ENCODE assay signal across 22 cellular contexts in the genomic region with DNA sequence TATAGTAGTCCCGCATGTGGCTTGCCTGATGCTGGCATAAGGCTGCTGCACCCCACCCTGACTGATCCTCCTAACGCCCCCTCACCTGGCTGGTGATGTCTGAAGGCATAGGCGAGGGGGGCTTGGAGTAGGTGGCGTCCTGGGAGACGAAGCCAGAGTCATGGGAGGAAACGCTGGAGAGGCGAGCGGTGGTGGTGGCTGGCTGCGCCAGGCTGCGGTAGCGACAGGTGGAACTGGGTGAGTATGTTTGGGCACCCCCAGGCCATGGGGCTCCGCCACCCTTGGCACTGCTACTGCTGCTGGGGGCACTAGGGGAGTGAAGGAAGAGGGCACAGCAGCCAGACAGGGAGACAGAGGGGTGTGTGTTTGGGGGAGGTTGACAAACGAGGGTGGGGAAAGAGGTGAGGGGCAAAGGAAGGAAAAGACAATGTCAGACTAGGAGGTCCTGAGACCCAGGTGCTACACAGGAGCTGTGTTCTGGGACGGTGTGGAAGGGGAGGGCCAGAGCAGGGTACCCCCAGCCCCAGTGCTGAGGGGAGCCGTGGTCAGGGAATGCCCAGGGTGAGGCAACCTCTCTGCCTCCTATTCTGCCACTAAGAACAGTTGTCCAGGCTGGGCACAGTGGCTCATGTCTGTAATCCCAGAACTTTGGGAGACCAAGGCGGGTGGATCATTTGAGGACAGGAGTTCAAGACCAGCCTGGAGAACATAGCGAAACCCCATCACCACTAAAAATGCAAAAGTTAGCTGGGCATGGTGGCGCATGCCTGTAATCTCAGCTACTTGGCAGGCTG. TPM values are rescaled to one million over a fixed set of nuclear protein-coding genes. Genes with fewer than 3 reads are reported as not detected.
A peak's percentile ranks its signal among the peaks of the same experiment; 100 is the strongest.
DNase-seq lines count a peak whose midpoint lies in the region; ATAC-seq, FAIRE-seq and TF ChIP-seq lines count a peak whose summit lies in the region.
"Had no signal": no experiment of that assay in that cellular context is flagged by ENCODE, and none has a peak within 500 bp of the region (broad histone marks: within the 10 kb centered on the region; RNA-seq: fewer than 3 reads in every experiment).

No MANE protein-coding gene starts in this region.

- H4K20me1 ChIP-seq in K562 (replicated peaks; ENCODE audit: control insufficient read depth, insufficient read depth, low read length) (no peaks in the 10 kb centered on the region; the same call in 1 of the 2 replicates), HepG2 (ENCODE audit: insufficient read depth, low read length) (peaks cover 5% of the 10 kb centered on the region; the same call in 1 of the 2 replicates)

- in situ Hi-C loops in K562 (cut with MboI): no loop called here
- in situ Hi-C loops in HepG2 (cut with HindIII; ENCODE audit: extremely low pct_ligation_motif_present, low pct_unique_long_range_greater_than_20kb): no loop called here

- 92% methylated on average over 13 of the region's 18 CpGs for WGBS in K562 (ENCODE audit: insufficient coverage, low coverage, missing lambda C conversion rate)
- 97% methylated on average over 18 of the region's 18 CpGs for WGBS in HepG2 (ENCODE audit: low lambda C conversion rate)

- H3K27me3 ChIP-seq in K562 (ENCODE audit: control insufficient read depth in 2 of 2, insufficient read depth in 2 of 2, low read length in 2 of 2) (no peaks in the 10 kb centered on the region), HepG2 (ENCODE audit: control insufficient read depth in 1 of 2, insufficient read depth in 2 of 2, low read length in 2 of 2) (no peaks in the 10 kb centered on the region)
- H3K27me3 ChIP-seq: BLaER1 treated with 17β-estradiol and CSF1 and Interleukin-3, amounts not matched to agents 10 nM and 100 nM; SJCRH30 had no signal

- H3K4me1 ChIP-seq in HEK293 (ENCODE audit: control insufficient read depth, insufficient read depth, low read length) (no peaks in the 10 kb centered on the region), K562 (replicated peaks in 1 of 2; ENCODE audit: control insufficient read depth in 2 of 2, insufficient read depth in 2 of 2, low read length in 2 of 2) (peaks cover 0 to 4% of the 10 kb centered on the region in 2 experiments; a peak in 1 of 5 replicates), HepG2 (ENCODE audit: insufficient read depth, low read length) (no peaks in the 10 kb centered on the region)
- H3K4me1 ChIP-seq: SJCRH30 had no signal

- intact Hi-C loops in K562 (cut with micrococcal nuclease): loop anchor here (5.0 kb wide), 1 partner anchor 93 kb away; no protein-coding TSS in a partner anchor
- intact Hi-C loops in HepG2 (cut with micrococcal nuclease; ENCODE audit: unreplicated experiment): no loop called here
- intact Hi-C loops in posterior vena cava (cut with DNase I): no loop called here

- H3K9me1 ChIP-seq in K562 (ENCODE audit: control insufficient read depth, insufficient read depth, low read length): no peaks in the 10 kb centered on the region

- H3K9me3 ChIP-seq in HEK293 (ENCODE audit: control insufficient read depth, insufficient read depth, low read depth, low read length) (no peaks in the 10 kb centered on the region), K562 (replicated peaks; ENCODE audit: control insufficient read depth, insufficient read depth, low read depth, low read length) (no peaks in the 10 kb centered on the region), HepG2 (ENCODE audit: low read length) (no peaks in the 10 kb centered on the region)
- H3K9me3 ChIP-seq: BLaER1 treated with 17β-estradiol and CSF1 and Interleukin-3, amounts not matched to agents 10 nM and 100 nM; SJCRH30 had no signal

- TF ChIP-seq EP300 in K562 (IDR thresholded peaks at IDR 0.05; ENCODE audit: low read length) (no peak), HepG2 (IDR thresholded peaks at IDR 0.05; ENCODE audit: low read depth in 2 of 2, low read length in 2 of 2) (no peak), HepG2 (CRISPR knock-in tag; IDR thresholded peaks at IDR 0.05; ENCODE audit: borderline replicate concordance) (no peak)

- ATAC-seq in K562 (no peak), HepG2 (no peak), GM19397 (IDR thresholded peaks at IDR 0.05; ENCODE audit: unreplicated experiment) (no peak), GM19455 (IDR thresholded peaks at IDR 0.05; ENCODE audit: unreplicated experiment) (no peak)
- ATAC-seq: GM23338, PC-3 had no signal

- TF ChIP-seq POLR2A in K562 (conservative IDR thresholded peaks at IDR 0.05): no peak
- TF ChIP-seq POLR2A in HepG2 (IDR thresholded peaks at IDR 0.05; ENCODE audit: insufficient read depth in 1 of 2, low read depth in 2 of 2, low read length in 2 of 2): peak in 1 of 2 experiments; percentile 30; a peak in 1 of 4 replicates
- no peak for TF ChIP-seq POLR2A in GM12891 (IDR thresholded peaks at IDR 0.05; ENCODE audit: low read depth, low read length)

- POLR2A ChIA-PET in HEK293 (lab: Yijun Ruan, JAX) (no interaction called here), K562 (lab: Yijun Ruan, JAX) (interaction anchor here (0.8 kb wide), 1 partner anchor 17 kb away, joined by 4 read pairs; no protein-coding TSS in a partner anchor), HepG2 (lab: Yijun Ruan, JAX) (interaction anchor here (0.9 to 18.7 kb wide), 3 partner anchors 13 to 52 kb away, joined by 3 to 536 read pairs (median 3); no protein-coding TSS in a partner anchor)

- CTCF ChIA-PET in HEK293 (lab: Yijun Ruan, JAX) (interaction anchor here (0.7 kb wide), 1 partner anchor 932 kb away, joined by 3 read pairs; no protein-coding TSS in a partner anchor), K562 (lab: Yijun Ruan, JAX; ENCODE audit: low intra/inter-chr PET ratio) (no interaction called here), HepG2 (lab: Yijun Ruan, JAX; ENCODE audit: low intra/inter-chr PET ratio, low total read pairs) (no interaction called here)

- H3K27ac ChIP-seq in HEK293 (ENCODE audit: extremely low read depth, low read depth, low read length): no peak overlapping the region
- no peak overlapping the region for H3K27ac ChIP-seq in K562 (ENCODE audit: extremely low read depth, low read depth, low read length)
- no peak overlapping the region for H3K27ac ChIP-seq in HepG2 (ENCODE audit: extremely low read length, insufficient read depth, low read length)
- H3K27ac ChIP-seq: BLaER1 treated with 17β-estradiol and CSF1 and Interleukin-3, amounts not matched to agents 10 nM and 100 nM; SJCRH30 had no signal

- BruUV-seq in K562 (replicated peaks; lab: Mats Ljungman, UMichigan) (no TSS peak), HepG2 (replicated peaks; lab: Mats Ljungman, UMichigan) (no TSS peak)

- DNase-seq in K562 (ENCODE audit: extremely low read depth in 1 of 4, low spot score in 3 of 4) (no peak), HepG2 (ENCODE audit: low spot score) (no peak), posterior vena cava (ENCODE audit: low spot score) (peak; percentile 72), GM03348 (ENCODE audit: low spot score) (no peak), GM12891 (ENCODE audit: insufficient read length, low spot score) (no peak)
- DNase-seq: DMS53, EL, HCEC 1CT, NCI-H1105 treated with DMSO at 0.1 percent for 48 hours, NCI-H1694, NCI-H2081 treated with DMSO at 0.1 percent for 48 hours, NCI-H510A treated with DMSO at 0.1 percent for 48 hours, NCI-H82, PC-3, RPMI8226, SJCRH30 had no signal

- H3K4me2 ChIP-seq in K562 (ENCODE audit: insufficient read depth, low read length) (no peak overlapping the region), HepG2 (ENCODE audit: low read depth, low read length) (no peak overlapping the region)
- H3K4me2 ChIP-seq: BLaER1 treated with 17β-estradiol and CSF1 and Interleukin-3, amounts not matched to agents 10 nM and 100 nM; GM23338 had no signal

- H3K9ac ChIP-seq in K562 (ENCODE audit: insufficient read depth in 1 of 2, low read depth in 2 of 2, low read length in 2 of 2) (no peak overlapping the region), HepG2 (ENCODE audit: insufficient read depth, low read depth, low read length) (no peak overlapping the region)
- H3K9ac ChIP-seq: BLaER1 treated with 17β-estradiol and CSF1 and Interleukin-3, amounts not matched to agents 10 nM and 100 nM had no signal

- TF ChIP-seq CTCF in HEK293 (tag by site-specific recombination; IDR thresholded peaks at IDR 0.05) (no peak), K562 (IDR thresholded peaks at IDR 0.05 in 2 of 3, conservative IDR thresholded peaks at IDR 0.05 in 1 of 3; ENCODE audit: insufficient read depth in 2 of 3, low read depth in 1 of 3, low read length in 3 of 3) (no peak), HepG2 (CRISPR knock-in tag; IDR thresholded peaks at IDR 0.05) (no peak)

- no peak overlapping the region for H2AFZ ChIP-seq in K562 (ENCODE audit: low read depth, low read length)
- no peak overlapping the region for H2AFZ ChIP-seq in HepG2 (ENCODE audit: low read length)
- H2AFZ ChIP-seq: GM23338 had no signal

- no peak for TF ChIP-seq RAD21 in K562 (CRISPR knock-in tag; conservative IDR thresholded peaks at IDR 0.05 in 1 of 2, IDR thresholded peaks at IDR 0.05 in 1 of 2)
- no peak for TF ChIP-seq RAD21 in HepG2 (CRISPR knock-in tag; IDR thresholded peaks at IDR 0.05)

- H3K4me3 ChIP-seq in HEK293 (ENCODE audit: low read depth, low read length): no peak overlapping the region
- H3K4me3 ChIP-seq in K562: no peak overlapping the region
- no peak overlapping the region for H3K4me3 ChIP-seq in HepG2 (replicated peaks in 1 of 3; ENCODE audit: insufficient read depth in 1 of 3, low read depth in 2 of 3, low read length in 3 of 3)
- H3K4me3 ChIP-seq: BLaER1 treated with 17β-estradiol and CSF1 and Interleukin-3, amounts not matched to agents 10 nM and 100 nM; GM23338; SJCRH30 had no signal

- FAIRE-seq in K562 (lab: Jason Lieb, UNC) (no peak), HepG2 (lab: Jason Lieb, UNC) (no peak), GM12891 (lab: Jason Lieb, UNC) (no peak)

- H3K79me2 ChIP-seq in K562 (ENCODE audit: control insufficient read depth, insufficient read depth, low read length) (no peaks in the 10 kb centered on the region; the same call in 2 of the 3 replicates), HepG2 (ENCODE audit: insufficient read depth, low read length) (peaks cover 16% of the 10 kb centered on the region)

- peaks cover 37 to 93% of the 10 kb centered on the region in 2 experiments for H3K36me3 ChIP-seq in HEK293 (ENCODE audit: control insufficient read depth in 2 of 2, insufficient read depth in 1 of 2, low read length in 2 of 2)
- H3K36me3 ChIP-seq in K562 (ENCODE audit: control insufficient read depth, insufficient read depth, low read length): peaks cover 94% of the 10 kb centered on the region
- peaks cover 68 to 96% of the 10 kb centered on the region in 2 experiments for H3K36me3 ChIP-seq in HepG2 (replicated peaks in 1 of 2; ENCODE audit: control insufficient read depth in 1 of 2, insufficient read depth in 2 of 2, low read length in 2 of 2)

RNA-seq across cellular contexts. Expression of gene MTSS2, which starts 11.4 kb away (rescaled TPM):
- total RNA-seq in K562 (2011; cell fraction: chromatin; rRNA removed; ENCODE audit: low replicate concordance): 15.0 and 50.2 TPM in 2 replicates
- 41.7 and 44.2 TPM in 2 replicates for total RNA-seq in K562 (2011; cell fraction: nucleolus; rRNA removed)
- 20.2 and 24.3 TPM in 2 replicates for total RNA-seq in K562 (2011; cell fraction: nucleoplasm; rRNA removed)
- total RNA-seq in K562 (2014; rRNA removed): 15.4 and 22.4 TPM in 2 replicates
- 4.8 and 9.1 TPM in 2 replicates for total RNA-seq in K562 (2014; rRNA removed; fragmentation: Illumina TruSeq; extraction: Trizol)
- total RNA-seq in K562 (2015; rRNA removed; fragmentation: Illumina TruSeq; extraction: Trizol): 20.6 and 24.2 TPM in 2 replicates
- 51.2 and 60.3 TPM in 2 replicates for total RNA-seq in K562 (2021)
- 16.9 and 21.5 TPM in 2 replicates for polyA plus RNA-seq in K562 (2011; rRNA removed)
- 13.3 and 40.6 TPM in 2 replicates for polyA plus RNA-seq in K562 (2011; cell fraction: cytosol; rRNA removed)
- 40.9 and 91.6 TPM in 2 replicates for polyA plus RNA-seq in K562 (2011; cell fraction: nucleus; rRNA removed)
- 55.8 and 57.7 TPM in 2 replicates for polyA plus RNA-seq in K562 (2012)
- 36.2 and 45.7 TPM in 2 replicates for polyA plus RNA-seq in K562 (2014; fragmentation: Illumina TruSeq; extraction: Trizol)
- under 1 TPM; 0.11 to 0.32 TPM for polyA plus RNA-seq in K562 (2014; fragmentation: Nextera tagmentation; extraction: Ambion mirVana)
- polyA plus RNA-seq in K562 (2014; rRNA removed): 31.1 and 46.9 TPM in 2 replicates
- 6.7 and 12.5 TPM in 2 replicates for polyA minus RNA-seq in K562 (2011; rRNA and poly(A)+ RNA removed)
- 27.2 and 41.8 TPM in 2 replicates for polyA minus RNA-seq in K562 (2011; cell fraction: cytosol; rRNA and poly(A)+ RNA removed)
- polyA minus RNA-seq in K562 (2011; cell fraction: nucleus; rRNA and poly(A)+ RNA removed): 20.1 and 25.2 TPM in 2 replicates
- total RNA-seq in HepG2 (2016; rRNA removed; fragmentation: Illumina TruSeq; extraction: Trizol): 84.6 and 132 TPM in 2 replicates
- 43.5 and 50.3 TPM in 2 replicates for total RNA-seq in HepG2 (2016; cell fraction: cytosol; rRNA removed; fragmentation: Illumina TruSeq; extraction: Trizol; ENCODE audit: low read depth)
- 77.0 and 127 TPM in 2 replicates for total RNA-seq in HepG2 (2016; cell fraction: insoluble cytoplasmic fraction; rRNA removed; fragmentation: Illumina TruSeq; extraction: Trizol)
- total RNA-seq in HepG2 (2016; cell fraction: membrane; rRNA removed; fragmentation: Illumina TruSeq; extraction: Trizol): 144 and 145 TPM in 2 replicates
- total RNA-seq in HepG2 (2016; cell fraction: nucleus; rRNA removed; fragmentation: Illumina TruSeq; extraction: Trizol): 105 and 134 TPM in 2 replicates
- 242 and 284 TPM in 2 replicates for polyA plus RNA-seq in HepG2 (2011; rRNA removed)
- polyA plus RNA-seq in HepG2 (2011; cell fraction: cytosol; rRNA removed): 101 and 160 TPM in 2 replicates
- 555 and 802 TPM in 2 replicates for polyA plus RNA-seq in HepG2 (2011; cell fraction: nucleus; rRNA removed)
- polyA plus RNA-seq in HepG2 (2012): 157 and 253 TPM in 2 replicates
- 47.6 and 47.9 TPM in 2 replicates for polyA plus RNA-seq in HepG2 (2016; cell fraction: cytosol; fragmentation: Illumina TruSeq; extraction: Trizol; ENCODE audit: low read depth)
- 136 and 193 TPM in 2 replicates for polyA plus RNA-seq in HepG2 (2016; cell fraction: insoluble cytoplasmic fraction; fragmentation: Illumina TruSeq; extraction: Trizol; ENCODE audit: low read depth)
- polyA plus RNA-seq in HepG2 (2016; cell fraction: membrane; fragmentation: Illumina TruSeq; extraction: Trizol; ENCODE audit: low read depth): 144 and 154 TPM in 2 replicates
- 467 and 522 TPM in 2 replicates for polyA plus RNA-seq in HepG2 (2016; cell fraction: nucleus; fragmentation: Illumina TruSeq; extraction: Trizol; ENCODE audit: insufficient read depth, low read depth)
- 24.5 and 186 TPM in 2 replicates for polyA minus RNA-seq in HepG2 (2011; rRNA and poly(A)+ RNA removed; ENCODE audit: low replicate concordance)
- 155 and 166 TPM in 2 replicates for polyA minus RNA-seq in HepG2 (2011; cell fraction: cytosol; rRNA and poly(A)+ RNA removed)
- 97.5 and 127 TPM in 2 replicates for polyA minus RNA-seq in HepG2 (2011; cell fraction: nucleus; rRNA and poly(A)+ RNA removed)
- total RNA-seq in posterior vena cava: 100 to 1,000 TPM; 116 to 145 TPM
- 0.21 TPM for polyA plus RNA-seq in GM12891 (2012; ENCODE audit: low read depth, missing spikeins)
- polyA plus RNA-seq: CD8-positive, alpha-beta memory T cell had no signal

RNA-seq across cellular contexts. Expression of gene IL34, which starts 28.1 kb away (rescaled TPM):
- 0.44 TPM in 1 of 2 replicates, not detected in the other for total RNA-seq in K562 (2011; cell fraction: chromatin; rRNA removed; ENCODE audit: low replicate concordance)
- not detected in 2 replicates for total RNA-seq in K562 (2011; cell fraction: nucleolus; rRNA removed)
- not detected in 2 replicates for total RNA-seq in K562 (2011; cell fraction: nucleoplasm; rRNA removed)
- total RNA-seq in K562 (2014; rRNA removed) (0.20 TPM in 1 of 2 replicates, not detected in the other), K562 (2014; rRNA removed; fragmentation: Illumina TruSeq; extraction: Trizol) (not detected in 2 replicates), K562 (2015; rRNA removed; fragmentation: Illumina TruSeq; extraction: Trizol) (0.18 TPM in 1 of 2 replicates, not detected in the other), K562 (2021) (0.25 TPM in 1 of 2 replicates, not detected in the other), HepG2 (2016; rRNA removed; fragmentation: Illumina TruSeq; extraction: Trizol) (1.2 and 1.4 TPM in 2 replicates), posterior vena cava (1 to 10 TPM; 4.0 to 4.3 TPM)
- polyA plus RNA-seq in K562 (2011; rRNA removed) (0.10 TPM in 1 of 2 replicates, not detected in the other), K562 (2014; fragmentation: Illumina TruSeq; extraction: Trizol) (0.58 TPM in 1 of 2 replicates, not detected in the other), K562 (2014; fragmentation: Nextera tagmentation; extraction: Ambion mirVana) (not detected), K562 (2014; rRNA removed) (0.07 and 0.18 TPM in 2 replicates), HepG2 (2011; rRNA removed) (1.3 and 1.6 TPM in 2 replicates)
- 0.16 and 0.49 TPM in 2 replicates for polyA plus RNA-seq in K562 (2011; cell fraction: cytosol; rRNA removed)
- polyA plus RNA-seq in K562 (2011; cell fraction: nucleus; rRNA removed): 0.20 and 0.32 TPM in 2 replicates
- polyA plus RNA-seq in K562 (2012): 0.39 and 0.44 TPM in 2 replicates
- polyA minus RNA-seq in K562 (2011; rRNA and poly(A)+ RNA removed): not detected in 2 replicates
- not detected in 2 replicates for polyA minus RNA-seq in K562 (2011; cell fraction: cytosol; rRNA and poly(A)+ RNA removed)
- polyA minus RNA-seq in K562 (2011; cell fraction: nucleus; rRNA and poly(A)+ RNA removed): not detected in 2 replicates
- total RNA-seq in HepG2 (2016; cell fraction: cytosol; rRNA removed; fragmentation: Illumina TruSeq; extraction: Trizol; ENCODE audit: low read depth): 1.0 and 1.6 TPM in 2 replicates
- 1.2 and 1.3 TPM in 2 replicates for total RNA-seq in HepG2 (2016; cell fraction: insoluble cytoplasmic fraction; rRNA removed; fragmentation: Illumina TruSeq; extraction: Trizol)
- total RNA-seq in HepG2 (2016; cell fraction: membrane; rRNA removed; fragmentation: Illumina TruSeq; extraction: Trizol): 1.8 and 2.4 TPM in 2 replicates
- total RNA-seq in HepG2 (2016; cell fraction: nucleus; rRNA removed; fragmentation: Illumina TruSeq; extraction: Trizol): 0.31 and 0.40 TPM in 2 replicates
- polyA plus RNA-seq in HepG2 (2011; cell fraction: cytosol; rRNA removed): 1.1 and 2.2 TPM in 2 replicates
- 0.83 and 1.9 TPM in 2 replicates for polyA plus RNA-seq in HepG2 (2011; cell fraction: nucleus; rRNA removed)
- polyA plus RNA-seq in HepG2 (2012): 0.83 TPM in 2 replicates
- 1.3 and 2.1 TPM in 2 replicates for polyA plus RNA-seq in HepG2 (2016; cell fraction: cytosol; fragmentation: Illumina TruSeq; extraction: Trizol; ENCODE audit: low read depth)
- 0.84 and 0.90 TPM in 2 replicates for polyA plus RNA-seq in HepG2 (2016; cell fraction: insoluble cytoplasmic fraction; fragmentation: Illumina TruSeq; extraction: Trizol; ENCODE audit: low read depth)
- 1.2 and 1.6 TPM in 2 replicates for polyA plus RNA-seq in HepG2 (2016; cell fraction: membrane; fragmentation: Illumina TruSeq; extraction: Trizol; ENCODE audit: low read depth)
- polyA plus RNA-seq in HepG2 (2016; cell fraction: nucleus; fragmentation: Illumina TruSeq; extraction: Trizol; ENCODE audit: insufficient read depth, low read depth): 0.96 and 1.1 TPM in 2 replicates
- 1.0 TPM in 1 of 2 replicates, not detected in the other for polyA minus RNA-seq in HepG2 (2011; rRNA and poly(A)+ RNA removed; ENCODE audit: low replicate concordance)
- 0.35 TPM in 1 of 2 replicates, not detected in the other for polyA minus RNA-seq in HepG2 (2011; cell fraction: cytosol; rRNA and poly(A)+ RNA removed)
- 0.50 and 1.5 TPM in 2 replicates for polyA minus RNA-seq in HepG2 (2011; cell fraction: nucleus; rRNA and poly(A)+ RNA removed)
- polyA plus RNA-seq in GM12891 (2012; ENCODE audit: low read depth, missing spikeins): 0.18 TPM
- total RNA-seq: CD8-positive, alpha-beta memory T cell; PC-3 had no signal
- polyA plus RNA-seq: CD8-positive, alpha-beta memory T cell had no signal
